Comparison of ENCODE assay signal across 31 cellular contexts in genomic region chr2:11339508-11340083, GRCh38. TPM values are rescaled to one million over a fixed set of nuclear protein-coding genes. Genes with fewer than 3 reads are reported as not detected.
DNase-seq lines count a peak whose midpoint lies in the region; ATAC-seq and TF ChIP-seq lines count a peak whose summit lies in the region.
"Had no signal": no experiment of that assay in that cellular context is flagged by ENCODE, and none has a peak within 500 bp of the region (broad histone marks: within the 10 kb centered on the region; RNA-seq: fewer than 3 reads in every experiment).

No MANE protein-coding gene starts in this region.

- H3K79me1 ChIP-seq in IMR-90 (ENCODE audit: low read depth in 1 of 2, low read length in 2 of 2) = peaks cover 0 to 9% of the 10 kb centered on the region in 2 experiments; a peak in 3 of 4 replicates

- dilution Hi-C loops in IMR-90 (cut with HindIII; ENCODE audit: low sequenced_read_pairs, unreplicated experiment) = no loop called here

- H2BK15ac ChIP-seq in IMR-90 (ENCODE audit: low read depth, low read length) = no peak overlapping the region

- H3K9me2 ChIP-seq in PC-9 (ENCODE audit: insufficient read depth) = no peaks in the 10 kb centered on the region

- H3K36me3 ChIP-seq in IMR-90 (ENCODE audit: control insufficient read depth, insufficient read depth, low read length) (no peaks in the 10 kb centered on the region), PC-9 (ENCODE audit: low read depth) (no peaks in the 10 kb centered on the region), fibroblast of lung (ENCODE audit: control insufficient read depth, insufficient read depth, low read length) (no peaks in the 10 kb centered on the region), smooth muscle cell (ENCODE audit: low read depth) (no peaks in the 10 kb centered on the region)
- H3K36me3 ChIP-seq: HAP-1, ovary had no signal

- H3K9me3 ChIP-seq in IMR-90 (ENCODE audit: control insufficient read depth, insufficient read depth, low read length) (no peaks in the 10 kb centered on the region), PC-9 (ENCODE audit: insufficient read depth, low read depth) (no peaks in the 10 kb centered on the region), fibroblast of lung (ENCODE audit: control insufficient read depth, insufficient read depth, low read depth, low read length) (no peaks in the 10 kb centered on the region), smooth muscle cell (replicated peaks; ENCODE audit: low read depth) (no peaks in the 10 kb centered on the region)
- H3K9me3 ChIP-seq: HAP-1, ovary had no signal

- H4K20me1 ChIP-seq in IMR-90 (ENCODE audit: insufficient read depth, low read length) (peaks cover 77% of the 10 kb centered on the region), PC-9 (ENCODE audit: insufficient read depth) (peaks cover 51% of the 10 kb centered on the region), fibroblast of lung (ENCODE audit: control insufficient read depth, extremely low read depth, insufficient read depth, low read length) (peaks cover 7% of the 10 kb centered on the region), smooth muscle cell (ENCODE audit: low read depth) (peaks cover 89% of the 10 kb centered on the region)

- intact Hi-C loops in IMR-90 (cut with micrococcal nuclease) (loop anchor here (5.0 kb wide), 4 partner anchors 32 to 147 kb away; no protein-coding TSS in a partner anchor), PC-9 (cut with micrococcal nuclease; ENCODE audit: unreplicated experiment) (loop anchor here (5.0 kb wide), 4 partner anchors 53 to 187 kb away; no protein-coding TSS in a partner anchor)

- H3K79me2 ChIP-seq in PC-9 (ENCODE audit: low read depth) (peaks cover 95% of the 10 kb centered on the region), fibroblast of lung (ENCODE audit: control insufficient read depth, insufficient read depth, low read length) (peaks cover 93% of the 10 kb centered on the region), smooth muscle cell (ENCODE audit: low read depth) (peaks cover 90% of the 10 kb centered on the region)

- no peak overlapping the region for H4K5ac ChIP-seq in IMR-90 (ENCODE audit: low read depth, low read length)

- no CpG with 5 or more reads among the region's 6 CpGs for WGBS in IMR-90 (ENCODE audit: extremely low coverage in 2 of 2, insufficient read length in 1 of 2), 2 experiments
- 96% methylated on average over 6 of the region's 6 CpGs for WGBS in smooth muscle cell (ENCODE audit: low lambda C conversion rate)

- no peak for ATAC-seq in IMR-90 (ENCODE audit: low read depth)
- no peak for ATAC-seq in HG02970 (IDR thresholded peaks at IDR 0.05; ENCODE audit: low FRiP score, unreplicated experiment)
- ATAC-seq in GM18519 (IDR thresholded peaks at IDR 0.05; ENCODE audit: low FRiP score, unreplicated experiment) = no peak
- ATAC-seq: activated CD8-positive, alpha-beta T cell treated with anti-CD3 and anti-CD28 coated beads for 36 hours; CD8-positive, alpha-beta T cell; foreskin keratinocyte; left lobe of liver; naive thymus-derived CD4-positive, alpha-beta T cell; right cardiac atrium; stimulated activated naive CD8-positive, alpha-beta T cell treated with anti-CD3 and anti-CD28 coated beads, Interleukin-15, Interleukin-2, amounts not matched to agents 100 U/mL and 50 U/mL, for 24 hours; T-helper 17 cell had no signal

- 0 out of 2 replicates have a peak, but pooled peaks cover 2% of the 10 kb centered on the region for H3K9me1 ChIP-seq in IMR-90 (ENCODE audit: insufficient read depth, low read length)

- no peak overlapping the region for H2BK120ac ChIP-seq in IMR-90 (ENCODE audit: low read depth, low read length)

- no peak overlapping the region for H4K91ac ChIP-seq in IMR-90 (ENCODE audit: insufficient read depth, low read depth, low read length)

- H3K9ac ChIP-seq in IMR-90 (ENCODE audit: low read depth, low read length) (no peak overlapping the region), fibroblast of lung (ENCODE audit: insufficient read depth, low read length) (no peak overlapping the region), smooth muscle cell (ENCODE audit: low read depth) (no peak overlapping the region)

- no peak overlapping the region for H2BK20ac ChIP-seq in IMR-90 (ENCODE audit: low read depth, low read length)

- H3K4me1 ChIP-seq in IMR-90 (ENCODE audit: control insufficient read depth, insufficient read depth, low read length) (peaks cover 2% of the 10 kb centered on the region), PC-9 (replicated peaks; ENCODE audit: insufficient read depth) (peaks cover 38% of the 10 kb centered on the region), fibroblast of lung (ENCODE audit: control insufficient read depth, extremely low read depth, insufficient read depth, low read length) (peaks cover 6% of the 10 kb centered on the region), smooth muscle cell (ENCODE audit: low read depth) (peaks cover 31% of the 10 kb centered on the region)

- DNase-seq in IMR-90 = no peak
- DNase-seq in PC-9 = no peak
- no peak for DNase-seq in fibroblast of lung (ENCODE audit: low read depth in 2 of 2)
- DNase-seq in smooth muscle cell (lab: John Stamatoyannopoulos, UW; ENCODE audit: unreplicated experiment) = no peak
- DNase-seq in NCI-H1048 (lab: John Stamatoyannopoulos, UW) = no peak
- DNase-seq: activated CD4-positive, alpha-beta T cell treated with anti-CD3 and anti-CD28 coated beads for 1 hour; activated CD8-positive, alpha-beta T cell treated with anti-CD3 and anti-CD28 coated beads for 36 hours; activated effector memory CD4-positive, alpha-beta T cell treated with anti-CD3 and anti-CD28 coated beads, Interleukin-2, amount 50 U/mL, for 16 hours; activated naive CD8-positive, alpha-beta T cell treated with anti-CD3 and anti-CD28 coated beads, Interleukin-2, amount 10 ng/mL, durations not matched to agents 7 days and 5 days; CD8-positive, alpha-beta T cell; effector CD4-positive, alpha-beta T cell; erythroblast; foreskin keratinocyte; GF-D8; immature natural killer cell; naive thymus-derived CD4-positive, alpha-beta T cell; NCI-H1436; NCI-H2107; NCI-H510A; NK-92 treated with Interleukin-12 subunit alpha and Interleukin-12 subunit beta, amount 100 ng/mL, for 24 hours; ovary; right cardiac atrium; RPMI8226; stimulated activated naive CD8-positive, alpha-beta T cell treated with anti-CD3 and anti-CD28 coated beads, Interleukin-15, Interleukin-2, amounts not matched to agents 100 U/mL and 50 U/mL, for 24 hours; T-helper 17 cell had no signal

- no peak overlapping the region for H3K18ac ChIP-seq in IMR-90 (ENCODE audit: low read depth, low read length)

- no peak overlapping the region for H2AFZ ChIP-seq in IMR-90 (replicated peaks; ENCODE audit: low read length, poor library complexity)
- no peak overlapping the region for H2AFZ ChIP-seq in PC-9
- no peak overlapping the region for H2AFZ ChIP-seq in fibroblast of lung (ENCODE audit: low read length)
- H2AFZ ChIP-seq in smooth muscle cell (ENCODE audit: low read depth) = no peak overlapping the region
- H2AFZ ChIP-seq: hepatocyte had no signal

- BruUV-seq in IMR-90 (replicated peaks; lab: Mats Ljungman, UMichigan) = no TSS peak
- BruUV-seq in PC-9 (replicated peaks; lab: Mats Ljungman, UMichigan) = no TSS peak

- no peak overlapping the region for H3K27ac ChIP-seq in IMR-90 (ENCODE audit: insufficient read depth, low read length)
- H3K27ac ChIP-seq in PC-9 = no peak overlapping the region
- H3K27ac ChIP-seq in fibroblast of lung (ENCODE audit: insufficient read depth, low read length) = no peak overlapping the region
- H3K27ac ChIP-seq in smooth muscle cell (ENCODE audit: low read depth) = peak overlapping the region; percentile 22
- H3K27ac ChIP-seq: foreskin keratinocyte, hepatocyte, HL-60, ovary had no signal

- H3K4ac ChIP-seq in IMR-90 (ENCODE audit: low read depth, low read length) = no peak overlapping the region

- TF ChIP-seq CTCF in IMR-90 (conservative IDR thresholded peaks at IDR 0.05; ENCODE audit: low read depth, low read length) = no peak
- TF ChIP-seq CTCF in PC-9 (conservative IDR thresholded peaks at IDR 0.05) = no peak
- no peak for TF ChIP-seq CTCF in fibroblast of lung (conservative IDR thresholded peaks at IDR 0.05 in 1 of 2, IDR thresholded peaks at IDR 0.05 in 1 of 2; ENCODE audit: low read depth in 1 of 2, low read length in 2 of 2)
- TF ChIP-seq CTCF in smooth muscle cell (IDR thresholded peaks at IDR 0.05; ENCODE audit: borderline replicate concordance, insufficient read depth, poor library complexity, severe bottlenecking) = no peak

- H3K4me2 ChIP-seq in IMR-90 (ENCODE audit: low read depth, low read length) (no peak overlapping the region), PC-9 (peak overlapping the region; percentile 35), fibroblast of lung (ENCODE audit: extremely low read depth, insufficient read depth, low read length) (peak overlapping the region; percentile 70), smooth muscle cell (peak overlapping the region; percentile 89)

- no peak overlapping the region for H2AK9ac ChIP-seq in IMR-90 (replicated peaks; ENCODE audit: low read depth, low read length, poor library complexity)

- no peak for TF ChIP-seq POLR2A in IMR-90 (IDR thresholded peaks at IDR 0.05; ENCODE audit: low read depth, low read length)

- no peak overlapping the region for H2BK5ac ChIP-seq in IMR-90 (ENCODE audit: low read depth, low read length, poor library complexity, severe bottlenecking)

- peaks cover 14% of the 10 kb centered on the region; the same call in 1 of the 2 replicates for H3F3A ChIP-seq in PC-9 (ENCODE audit: insufficient read depth, low read depth)
- H3F3A ChIP-seq in smooth muscle cell (ENCODE audit: low read depth) = no peaks in the 10 kb centered on the region

- H3K14ac ChIP-seq in IMR-90 (replicated peaks; ENCODE audit: low read depth, low read length) = no peak overlapping the region

- no peak overlapping the region for H3K4me3 ChIP-seq in IMR-90 (ENCODE audit: insufficient read depth, low read depth, low read length)
- H3K4me3 ChIP-seq in PC-9 = no peak overlapping the region
- no peak overlapping the region for H3K4me3 ChIP-seq in fibroblast of lung (replicated peaks in 1 of 4; ENCODE audit: control extremely low read depth in 1 of 4, insufficient read depth in 1 of 4, low read depth in 3 of 4, low read length in 4 of 4)
- H3K4me3 ChIP-seq in smooth muscle cell = no peak overlapping the region
- H3K4me3 ChIP-seq: HAP-1, hepatocyte, ovary had no signal

- peak overlapping the region; percentile 21; the same call in 1 of the 2 replicates for H3K23ac ChIP-seq in IMR-90 (ENCODE audit: low read depth, low read length)

- POLR2A ChIA-PET in IMR-90 (lab: Charles Lee; ENCODE audit: unreplicated experiment) = no interaction called here
- POLR2A ChIA-PET in PC-9 (lab: Charles Lee; ENCODE audit: unreplicated experiment) = interaction anchor here (0.8 kb wide), 1 partner anchor 118 kb away, joined by 27 read pairs; no protein-coding TSS in a partner anchor

- CTCF ChIA-PET in IMR-90 (lab: Yijun Ruan, JAX) (interaction anchor here (0.6 kb wide), 1 partner anchor 15 kb away, joined by 4 read pairs; no protein-coding TSS in a partner anchor), PC-9 (lab: Charles Lee) (no interaction called here)

- H4K8ac ChIP-seq in IMR-90 (ENCODE audit: low read depth in 2 of 2, low read length in 2 of 2) = no peak overlapping the region

- no peaks in the 10 kb centered on the region for H3K27me3 ChIP-seq in IMR-90 (ENCODE audit: control insufficient read depth, insufficient read depth, low read length)
- H3K27me3 ChIP-seq in PC-9 (ENCODE audit: insufficient read depth, low read depth) = no peaks in the 10 kb centered on the region
- no peaks in the 10 kb centered on the region for H3K27me3 ChIP-seq in fibroblast of lung (ENCODE audit: control insufficient read depth, insufficient read depth, low read length)
- no peaks in the 10 kb centered on the region for H3K27me3 ChIP-seq in smooth muscle cell (ENCODE audit: low read depth)
- H3K27me3 ChIP-seq: foreskin keratinocyte, hepatocyte, ovary had no signal

- in situ Hi-C loops in IMR-90 (cut with MboI; ENCODE audit: low sequenced_read_pairs) = no loop called here

- no peak overlapping the region for H3K56ac ChIP-seq in IMR-90 (ENCODE audit: extremely low read depth, insufficient read depth, low read length)

- no peak overlapping the region for H2AK5ac ChIP-seq in IMR-90 (ENCODE audit: low read depth, low read length)

- TF ChIP-seq RAD21 in IMR-90 (IDR thresholded peaks at IDR 0.05; ENCODE audit: low read length) = no peak

RNA-seq across cellular contexts. Expression of gene ROCK2, which starts 4.8 kb away (rescaled TPM):
- 28.3 and 59.7 TPM in 2 replicates for total RNA-seq in IMR-90 (2012; rRNA removed)
- polyA plus RNA-seq in IMR-90 (2012; rRNA removed) = 7.1 and 9.0 TPM in 2 replicates
- 1.2 and 1.8 TPM in 2 replicates for polyA plus RNA-seq in IMR-90 (2012; cell fraction: cytosol; rRNA removed)
- polyA plus RNA-seq in IMR-90 (2012; cell fraction: nucleus; rRNA removed; ENCODE audit: low replicate concordance) = 1.1 and 6.1 TPM in 2 replicates
- 28.5 and 38.0 TPM in 2 replicates for total RNA-seq in PC-9 (2021)
- total RNA-seq in fibroblast of lung = 39.5 and 58.1 TPM in 2 replicates
- polyA plus RNA-seq in fibroblast of lung = 21.6 and 32.0 TPM in 2 replicates
- polyA plus RNA-seq in fibroblast of lung (2012) = 23.9 and 41.9 TPM in 2 replicates
- polyA minus RNA-seq in fibroblast of lung (ENCODE audit: low replicate concordance) = 4.0 and 4.7 TPM in 2 replicates
- 45.5 and 56.2 TPM in 2 replicates for total RNA-seq in smooth muscle cell
- 27.2 and 42.4 TPM in 2 replicates for polyA plus RNA-seq in smooth muscle cell
